Comparison of ENCODE assay signal across 1 cellular context in genomic region chr16:88753191-88753590, GRCh38.
TF ChIP-seq lines count a peak whose summit lies in the region.

No MANE protein-coding gene starts in this region.

TF ChIP-seq in HepG2, 621 proteins besides CTCF, POLR2A, EP300 and RAD21:
- no peak for TF ChIP-seq HDAC1 (CRISPR knock-in tag; IDR thresholded peaks at IDR 0.05)
- peak; percentile 27 for TF ChIP-seq AGO2 (optimal IDR thresholded peaks at IDR 0.05; ENCODE audit: low read depth, low read length)
